Comparison of ENCODE assay signal across 1 cellular context in the genomic region with DNA sequence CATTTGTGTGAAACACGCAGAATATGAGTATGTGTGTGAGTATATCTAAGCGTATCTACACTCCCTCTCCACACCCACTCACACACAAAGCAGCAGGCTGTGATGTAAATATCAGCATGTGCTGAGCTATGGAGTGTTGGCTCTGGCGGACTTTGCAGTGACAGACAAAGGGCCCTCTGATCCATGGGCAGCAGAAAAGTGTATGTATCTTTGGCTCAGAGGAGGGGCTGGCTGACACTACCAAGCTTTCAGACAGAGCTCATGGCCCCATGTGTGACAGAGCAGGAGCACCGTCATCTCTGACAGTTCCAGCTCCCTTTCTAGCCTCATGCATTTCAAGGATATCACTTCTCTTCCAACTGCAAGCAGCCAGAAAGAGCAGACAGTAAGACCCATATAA.
TF ChIP-seq lines count a peak whose summit lies in the region.

No MANE protein-coding gene starts in this region.

TF ChIP-seq in H1, 55 proteins besides CTCF, POLR2A, EP300 and RAD21:
- TF ChIP-seq, protein P1, sequence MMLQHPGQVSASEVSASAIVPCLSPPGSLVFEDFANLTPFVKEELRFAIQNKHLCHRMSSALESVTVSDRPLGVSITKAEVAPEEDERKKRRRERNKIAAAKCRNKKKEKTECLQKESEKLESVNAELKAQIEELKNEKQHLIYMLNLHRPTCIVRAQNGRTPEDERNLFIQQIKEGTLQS (IDR thresholded peaks at IDR 0.05; ENCODE audit: insufficient read depth, low read depth, low read length): no peak
- TF ChIP-seq NANOG (IDR thresholded peaks at IDR 0.05; ENCODE audit: insufficient read depth, low read depth, low read length, poor library complexity, severe bottlenecking) (no peak), ASH2L (IDR thresholded peaks at IDR 0.05; ENCODE audit: low read length) (no peak), KDM5A (IDR thresholded peaks at IDR 0.05; ENCODE audit: low read length) (no peak), GABPA (IDR thresholded peaks at IDR 0.05; ENCODE audit: borderline replicate concordance, insufficient read depth, low read length) (no peak), RBBP5 (IDR thresholded peaks at IDR 0.05; ENCODE audit: borderline replicate concordance, low read depth, low read length) (no peak), EGR1 (IDR thresholded peaks at IDR 0.05; ENCODE audit: borderline replicate concordance, low read depth, low read length) (no peak), NRF1 (IDR thresholded peaks at IDR 0.05; ENCODE audit: low read depth, low read length) (no peak), ZNF274 (IDR thresholded peaks at IDR 0.05; ENCODE audit: borderline replicate concordance, extremely low read depth, low read length) (no peak), HDAC2 (IDR thresholded peaks at IDR 0.05; ENCODE audit: borderline replicate concordance in 1 of 2, low read depth in 2 of 2, low read length in 2 of 2) (no peak), TBP (IDR thresholded peaks at IDR 0.05; ENCODE audit: low read depth, low read length) (no peak), TCF12 (IDR thresholded peaks at IDR 0.05; ENCODE audit: low read depth, low read length) (no peak)
- TF ChIP-seq, protein P2, sequence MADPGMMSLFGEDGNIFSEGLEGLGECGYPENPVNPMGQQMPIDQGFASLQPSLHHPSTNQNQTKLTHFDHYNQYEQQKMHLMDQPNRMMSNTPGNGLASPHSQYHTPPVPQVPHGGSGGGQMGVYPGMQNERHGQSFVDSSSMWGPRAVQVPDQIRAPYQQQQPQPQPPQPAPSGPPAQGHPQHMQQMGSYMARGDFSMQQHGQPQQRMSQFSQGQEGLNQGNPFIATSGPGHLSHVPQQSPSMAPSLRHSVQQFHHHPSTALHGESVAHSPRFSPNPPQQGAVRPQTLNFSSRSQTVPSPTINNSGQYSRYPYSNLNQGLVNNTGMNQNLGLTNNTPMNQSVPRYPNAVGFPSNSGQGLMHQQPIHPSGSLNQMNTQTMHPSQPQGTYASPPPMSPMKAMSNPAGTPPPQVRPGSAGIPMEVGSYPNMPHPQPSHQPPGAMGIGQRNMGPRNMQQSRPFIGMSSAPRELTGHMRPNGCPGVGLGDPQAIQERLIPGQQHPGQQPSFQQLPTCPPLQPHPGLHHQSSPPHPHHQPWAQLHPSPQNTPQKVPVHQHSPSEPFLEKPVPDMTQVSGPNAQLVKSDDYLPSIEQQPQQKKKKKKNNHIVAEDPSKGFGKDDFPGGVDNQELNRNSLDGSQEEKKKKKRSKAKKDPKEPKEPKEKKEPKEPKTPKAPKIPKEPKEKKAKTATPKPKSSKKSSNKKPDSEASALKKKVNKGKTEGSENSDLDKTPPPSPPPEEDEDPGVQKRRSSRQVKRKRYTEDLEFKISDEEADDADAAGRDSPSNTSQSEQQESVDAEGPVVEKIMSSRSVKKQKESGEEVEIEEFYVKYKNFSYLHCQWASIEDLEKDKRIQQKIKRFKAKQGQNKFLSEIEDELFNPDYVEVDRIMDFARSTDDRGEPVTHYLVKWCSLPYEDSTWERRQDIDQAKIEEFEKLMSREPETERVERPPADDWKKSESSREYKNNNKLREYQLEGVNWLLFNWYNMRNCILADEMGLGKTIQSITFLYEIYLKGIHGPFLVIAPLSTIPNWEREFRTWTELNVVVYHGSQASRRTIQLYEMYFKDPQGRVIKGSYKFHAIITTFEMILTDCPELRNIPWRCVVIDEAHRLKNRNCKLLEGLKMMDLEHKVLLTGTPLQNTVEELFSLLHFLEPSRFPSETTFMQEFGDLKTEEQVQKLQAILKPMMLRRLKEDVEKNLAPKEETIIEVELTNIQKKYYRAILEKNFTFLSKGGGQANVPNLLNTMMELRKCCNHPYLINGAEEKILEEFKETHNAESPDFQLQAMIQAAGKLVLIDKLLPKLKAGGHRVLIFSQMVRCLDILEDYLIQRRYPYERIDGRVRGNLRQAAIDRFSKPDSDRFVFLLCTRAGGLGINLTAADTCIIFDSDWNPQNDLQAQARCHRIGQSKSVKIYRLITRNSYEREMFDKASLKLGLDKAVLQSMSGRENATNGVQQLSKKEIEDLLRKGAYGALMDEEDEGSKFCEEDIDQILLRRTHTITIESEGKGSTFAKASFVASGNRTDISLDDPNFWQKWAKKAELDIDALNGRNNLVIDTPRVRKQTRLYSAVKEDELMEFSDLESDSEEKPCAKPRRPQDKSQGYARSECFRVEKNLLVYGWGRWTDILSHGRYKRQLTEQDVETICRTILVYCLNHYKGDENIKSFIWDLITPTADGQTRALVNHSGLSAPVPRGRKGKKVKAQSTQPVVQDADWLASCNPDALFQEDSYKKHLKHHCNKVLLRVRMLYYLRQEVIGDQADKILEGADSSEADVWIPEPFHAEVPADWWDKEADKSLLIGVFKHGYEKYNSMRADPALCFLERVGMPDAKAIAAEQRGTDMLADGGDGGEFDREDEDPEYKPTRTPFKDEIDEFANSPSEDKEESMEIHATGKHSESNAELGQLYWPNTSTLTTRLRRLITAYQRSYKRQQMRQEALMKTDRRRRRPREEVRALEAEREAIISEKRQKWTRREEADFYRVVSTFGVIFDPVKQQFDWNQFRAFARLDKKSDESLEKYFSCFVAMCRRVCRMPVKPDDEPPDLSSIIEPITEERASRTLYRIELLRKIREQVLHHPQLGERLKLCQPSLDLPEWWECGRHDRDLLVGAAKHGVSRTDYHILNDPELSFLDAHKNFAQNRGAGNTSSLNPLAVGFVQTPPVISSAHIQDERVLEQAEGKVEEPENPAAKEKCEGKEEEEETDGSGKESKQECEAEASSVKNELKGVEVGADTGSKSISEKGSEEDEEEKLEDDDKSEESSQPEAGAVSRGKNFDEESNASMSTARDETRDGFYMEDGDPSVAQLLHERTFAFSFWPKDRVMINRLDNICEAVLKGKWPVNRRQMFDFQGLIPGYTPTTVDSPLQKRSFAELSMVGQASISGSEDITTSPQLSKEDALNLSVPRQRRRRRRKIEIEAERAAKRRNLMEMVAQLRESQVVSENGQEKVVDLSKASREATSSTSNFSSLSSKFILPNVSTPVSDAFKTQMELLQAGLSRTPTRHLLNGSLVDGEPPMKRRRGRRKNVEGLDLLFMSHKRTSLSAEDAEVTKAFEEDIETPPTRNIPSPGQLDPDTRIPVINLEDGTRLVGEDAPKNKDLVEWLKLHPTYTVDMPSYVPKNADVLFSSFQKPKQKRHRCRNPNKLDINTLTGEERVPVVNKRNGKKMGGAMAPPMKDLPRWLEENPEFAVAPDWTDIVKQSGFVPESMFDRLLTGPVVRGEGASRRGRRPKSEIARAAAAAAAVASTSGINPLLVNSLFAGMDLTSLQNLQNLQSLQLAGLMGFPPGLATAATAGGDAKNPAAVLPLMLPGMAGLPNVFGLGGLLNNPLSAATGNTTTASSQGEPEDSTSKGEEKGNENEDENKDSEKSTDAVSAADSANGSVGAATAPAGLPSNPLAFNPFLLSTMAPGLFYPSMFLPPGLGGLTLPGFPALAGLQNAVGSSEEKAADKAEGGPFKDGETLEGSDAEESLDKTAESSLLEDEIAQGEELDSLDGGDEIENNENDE (IDR thresholded peaks at IDR 0.05; ENCODE audit: insufficient replicate concordance, low read length): no peak
- TF ChIP-seq, protein P3, sequence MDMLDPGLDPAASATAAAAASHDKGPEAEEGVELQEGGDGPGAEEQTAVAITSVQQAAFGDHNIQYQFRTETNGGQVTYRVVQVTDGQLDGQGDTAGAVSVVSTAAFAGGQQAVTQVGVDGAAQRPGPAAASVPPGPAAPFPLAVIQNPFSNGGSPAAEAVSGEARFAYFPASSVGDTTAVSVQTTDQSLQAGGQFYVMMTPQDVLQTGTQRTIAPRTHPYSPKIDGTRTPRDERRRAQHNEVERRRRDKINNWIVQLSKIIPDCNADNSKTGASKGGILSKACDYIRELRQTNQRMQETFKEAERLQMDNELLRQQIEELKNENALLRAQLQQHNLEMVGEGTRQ (IDR thresholded peaks at IDR 0.05; ENCODE audit: low read length): no peak
